In genomic region chr22:41288245-41288946, GRCh38 we compare ENCODE assay signal across 8 cellular contexts. TPM values are rescaled to one million over a fixed set of nuclear protein-coding genes. Genes with fewer than 3 reads are reported as not detected.
DNase-seq lines count a peak whose midpoint lies in the region; ATAC-seq and TF ChIP-seq lines count a peak whose summit lies in the region.

No MANE protein-coding gene starts in this region.

- peak overlapping the region; percentile 46 for H3K4me3 Mint-ChIP-seq in activated CD4-positive, alpha-beta T cell treated with anti-CD3 and anti-CD28 coated beads for 36 hours
- H3K4me3 Mint-ChIP-seq in progenitor cell of endocrine pancreas (ENCODE audit: low read depth): peak overlapping the region; percentile 57

- TF ChIP-seq CTCF in progenitor cell of endocrine pancreas (IDR thresholded peaks at IDR 0.05; ENCODE audit: unreplicated experiment): no peak

- no peaks in the 10 kb centered on the region for H3K27me3 Mint-ChIP-seq in activated CD4-positive, alpha-beta T cell treated with anti-CD3 and anti-CD28 coated beads for 36 hours
- no peaks in the 10 kb centered on the region for H3K27me3 Mint-ChIP-seq in progenitor cell of endocrine pancreas

- CTCF ChIA-PET in activated CD4-positive, alpha-beta T cell treated with anti-CD3 and anti-CD28 coated beads for 36 hours (lab: Charles Lee): interaction anchor here (3.3 kb wide), 1 partner anchor 13 kb away, joined by 15 read pairs; the partner anchor contains the start of gene ZC3H7B

- H3K36me3 Mint-ChIP-seq in activated CD4-positive, alpha-beta T cell treated with anti-CD3 and anti-CD28 coated beads for 36 hours (ENCODE audit: low read depth): peaks cover 13% of the 10 kb centered on the region
- peaks cover 2% of the 10 kb centered on the region for H3K36me3 Mint-ChIP-seq in progenitor cell of endocrine pancreas (ENCODE audit: insufficient read depth)

- POLR2A ChIA-PET in activated CD4-positive, alpha-beta T cell treated with anti-CD3 and anti-CD28 coated beads for 36 hours (lab: Charles Lee): no interaction called here

- no peaks in the 10 kb centered on the region for H3K9me3 Mint-ChIP-seq in activated CD4-positive, alpha-beta T cell treated with anti-CD3 and anti-CD28 coated beads for 36 hours (ENCODE audit: low read depth)
- H3K9me3 Mint-ChIP-seq in progenitor cell of endocrine pancreas (ENCODE audit: low read depth): no peaks in the 10 kb centered on the region

- intact Hi-C loops in activated CD4-positive, alpha-beta T cell treated with anti-CD3 and anti-CD28 coated beads for 36 hours (cut with DNase I, micrococcal nuclease): loop anchor here (5.0 to 10.0 kb wide), 3 partner anchors 254 to 1326 kb away; partner anchors contain the start of genes POLDIP3 (in 1 of the 2) and POLR3H (in 1 of the 2)

- no peak for ATAC-seq in activated CD4-positive, alpha-beta T cell treated with anti-CD3 and anti-CD28 coated beads for 36 hours
- ATAC-seq in GM21576 (IDR thresholded peaks at IDR 0.05; ENCODE audit: unreplicated experiment) (no peak), HG03565 (IDR thresholded peaks at IDR 0.05; ENCODE audit: unreplicated experiment) (no peak), GM21717 (IDR thresholded peaks at IDR 0.05; ENCODE audit: unreplicated experiment) (no peak)

- peaks cover 19% of the 10 kb centered on the region for H3K4me1 Mint-ChIP-seq in activated CD4-positive, alpha-beta T cell treated with anti-CD3 and anti-CD28 coated beads for 36 hours
- peaks cover 22% of the 10 kb centered on the region for H3K4me1 Mint-ChIP-seq in progenitor cell of endocrine pancreas (ENCODE audit: low read depth)

- peak overlapping the region; percentile 82 for H3K27ac Mint-ChIP-seq in activated CD4-positive, alpha-beta T cell treated with anti-CD3 and anti-CD28 coated beads for 36 hours
- peak overlapping the region; percentile 85 for H3K27ac Mint-ChIP-seq in progenitor cell of endocrine pancreas

- DNase-seq in activated CD4-positive, alpha-beta T cell treated with anti-CD3 and anti-CD28 coated beads for 36 hours: no peak
- no peak for DNase-seq in activated CD4-positive, alpha-beta T cell treated with anti-CD3 and anti-CD28 coated beads for 1 hour
- DNase-seq in SK-N-DZ (ENCODE audit: low spot score) (peak; percentile 57), fibroblast of gingiva (ENCODE audit: low read depth) (peak; percentile 60), progenitor cell of endocrine pancreas (ENCODE audit: low spot score, unreplicated experiment) (no peak)

RNA-seq across cellular contexts. Expression of gene RANGAP1, which starts 2.4 kb away (rescaled TPM):
- 100 to 1,000 TPM; 140 to 157 TPM for total RNA-seq in activated CD4-positive, alpha-beta T cell treated with anti-CD3 and anti-CD28 coated beads for 36 hours
- polyA plus RNA-seq in SK-N-DZ (2014; cell fraction: cytosol; rRNA removed): 96.5 and 99.1 TPM in 2 replicates
- polyA plus RNA-seq in SK-N-DZ (2014; cell fraction: nucleus; rRNA removed): 87.6 and 101 TPM in 2 replicates
- total RNA-seq in progenitor cell of endocrine pancreas: 76.3 and 78.0 TPM in 2 replicates

RNA-seq across cellular contexts. Expression of gene ZC3H7B, which starts 12.9 kb away (rescaled TPM):
- total RNA-seq in activated CD4-positive, alpha-beta T cell treated with anti-CD3 and anti-CD28 coated beads for 36 hours: 10 to 100 TPM; 41.7 to 43.4 TPM
- 41.9 and 43.2 TPM in 2 replicates for polyA plus RNA-seq in SK-N-DZ (2014; cell fraction: cytosol; rRNA removed)
- polyA plus RNA-seq in SK-N-DZ (2014; cell fraction: nucleus; rRNA removed): 46.3 and 53.1 TPM in 2 replicates
- total RNA-seq in progenitor cell of endocrine pancreas: 77.3 and 83.4 TPM in 2 replicates

RNA-seq across cellular contexts. Expression of gene CHADL, which starts 47.7 kb away (rescaled TPM):
- total RNA-seq in activated CD4-positive, alpha-beta T cell treated with anti-CD3 and anti-CD28 coated beads for 36 hours: under 1 TPM; 0.11 TPM
- polyA plus RNA-seq in SK-N-DZ (2014; cell fraction: cytosol; rRNA removed): 1.1 and 2.8 TPM in 2 replicates
- polyA plus RNA-seq in SK-N-DZ (2014; cell fraction: nucleus; rRNA removed): 0.47 and 3.0 TPM in 2 replicates
- total RNA-seq in progenitor cell of endocrine pancreas: 3.1 TPM in 2 replicates

Comparison
In these comparisons a context has a peak if more than half of its experiments do, and no peak if none do; other contexts are left out.
1. DNase-seq: peak in SK-N-DZ (single experiment) and fibroblast of gingiva (single experiment); none in activated CD4-positive, alpha-beta T cell treated with anti-CD3 and anti-CD28 coated beads for 36 hours (single experiment), activated CD4-positive, alpha-beta T cell treated with anti-CD3 and anti-CD28 coated beads for 1 hour (single experiment) and progenitor cell of endocrine pancreas (single experiment).